In genomic region chr6:136774228-136775041, GRCh38 we compare ENCODE assay signal across 1 cellular context.
TF ChIP-seq lines count a peak whose summit lies in the region.

No MANE protein-coding gene starts in this region.

TF ChIP-seq in WTC11, 78 proteins besides CTCF, POLR2A, EP300 and RAD21 (continued from another document):
- TF ChIP-seq ZBTB43 (CRISPR knock-in tag; IDR thresholded peaks at IDR 0.05) (no peak), ETV6 (CRISPR knock-in tag; IDR thresholded peaks at IDR 0.05) (no peak), ZNF219 (CRISPR knock-in tag; IDR thresholded peaks at IDR 0.05; ENCODE audit: borderline replicate concordance) (no peak), CBFB (CRISPR knock-in tag; IDR thresholded peaks at IDR 0.05; ENCODE audit: low read depth) (no peak), SOX15 (CRISPR knock-in tag; IDR thresholded peaks at IDR 0.05) (no peak), HMGA2 (CRISPR knock-in tag; IDR thresholded peaks at IDR 0.05) (no peak)
